In genomic region chr2:75560768-75561565, GRCh38 we compare ENCODE assay signal across 8 cellular contexts. TPM values are rescaled to one million over a fixed set of nuclear protein-coding genes. Genes with fewer than 3 reads are reported as not detected.
DNase-seq lines count a peak whose midpoint lies in the region; ATAC-seq, FAIRE-seq and TF ChIP-seq lines count a peak whose summit lies in the region.

Gene EVA1A, minus strand, starts transcription at chr2:75560939. Its CDS starts 42,799 bp downstream, at chr2:75518140.

- no peaks in the 10 kb centered on the region for H3K9me3 Mint-ChIP-seq in MCF 10A (ENCODE audit: unreplicated experiment)

- no peak for FAIRE-seq in GM19239 (lab: Jason Lieb, UNC)

- peaks cover 28% of the 10 kb centered on the region for H3K4me1 Mint-ChIP-seq in MCF 10A (ENCODE audit: insufficient read depth, unreplicated experiment)

- CTCF ChIA-PET in MCF 10A (lab: Yijun Ruan, JAX), result interaction anchor here (0.6 to 5.3 kb wide), 22 partner anchors 9 to 156 kb away, joined by 3 to 60 read pairs (median 6); no protein-coding TSS in a partner anchor

- peak within 1 kb of the TSS; percentile 92 for H3K4me3 Mint-ChIP-seq in MCF 10A (ENCODE audit: unreplicated experiment)

- peaks cover 6% of the 10 kb centered on the region for H3K36me3 Mint-ChIP-seq in MCF 10A (ENCODE audit: insufficient read depth, unreplicated experiment)

- H3K27me3 Mint-ChIP-seq in MCF 10A (ENCODE audit: insufficient read depth, unreplicated experiment), result no peaks in the 10 kb centered on the region

- ATAC-seq in GM18511 (IDR thresholded peaks at IDR 0.05; ENCODE audit: unreplicated experiment) (peak; percentile 62), HG02798 (IDR thresholded peaks at IDR 0.05; ENCODE audit: poor library complexity, unreplicated experiment) (no peak)

- TF ChIP-seq CTCF in MCF 10A (IDR thresholded peaks at IDR 0.05; ENCODE audit: unreplicated experiment), result no peak

- intact Hi-C loops in MCF 10A (cut with micrococcal nuclease), result loop anchor here (1.0 to 2.0 kb wide), 3 partner anchors 48 to 96 kb away; no protein-coding TSS in a partner anchor

- H3K27ac Mint-ChIP-seq in MCF 10A (ENCODE audit: low read depth, unreplicated experiment), result peak within 1 kb of the TSS; percentile 46

- no TSS peak for BruUV-seq in MCF 10A (replicated peaks; lab: Mats Ljungman, UMichigan)

- POLR2A ChIA-PET in MCF 10A (lab: Yijun Ruan, JAX), result interaction anchor here (0.7 to 4.4 kb wide), 16 partner anchors 12 to 1634 kb away, joined by 3 to 38 read pairs (median 4); no protein-coding TSS in a partner anchor

- peak; percentile 63 for DNase-seq in AG08395 (ENCODE audit: low spot score)
- peak; percentile 79 for DNase-seq in NCI-H226
- DNase-seq in MCF 10A (ENCODE audit: unreplicated experiment), result peak; percentile 58
- peak; percentile 66 for DNase-seq in iPS-NIHi7 (ENCODE audit: extremely low spot score)
- peak; percentile 6 for DNase-seq in stimulated activated CD4-positive, alpha-beta T cell treated with anti-CD3 and anti-CD28 coated beads, Interleukin-4, amount 100 ng/mL, for 1 hour
- no peak for DNase-seq in GM19239 (ENCODE audit: insufficient read length, low spot score)

RNA-seq across cellular contexts. Expression of gene EVA1A, which starts in this region (rescaled TPM):
- total RNA-seq in MCF 10A (2022), result 7.6 and 14.4 TPM in 2 replicates
